22 cellular contexts compared by ENCODE assay signal in the genomic region with DNA sequence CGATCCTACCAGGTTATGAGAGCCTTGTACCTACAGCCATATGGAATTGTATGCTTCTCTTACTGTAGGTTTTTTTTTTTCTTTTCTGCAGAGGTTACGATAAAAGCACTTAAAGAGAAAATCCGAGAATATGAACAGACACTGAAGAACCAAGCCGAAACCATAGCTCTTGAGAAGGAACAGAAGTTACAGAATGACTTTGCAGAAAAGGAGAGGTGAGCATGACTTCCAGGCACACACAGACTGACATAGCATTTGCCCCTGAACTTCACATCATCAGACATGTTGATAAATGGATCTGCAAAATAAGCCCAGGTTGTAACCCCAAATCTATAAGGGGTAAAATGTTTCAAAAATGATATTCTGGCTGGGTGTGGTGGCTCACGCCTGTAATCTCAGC.
DNase-seq lines count a peak whose midpoint lies in the region; ATAC-seq and TF ChIP-seq lines count a peak whose summit lies in the region.
"Had no signal": no experiment of that assay in that cellular context is flagged by ENCODE, and none has a peak within 500 bp of the region (broad histone marks: within the 10 kb centered on the region; RNA-seq: fewer than 3 reads in every experiment).

No MANE protein-coding gene starts in this region.

- H3K27ac ChIP-seq in coronary artery, result no peak overlapping the region
- H3K27ac ChIP-seq: 22Rv1; BLaER1 treated with 17β-estradiol and CSF1 and Interleukin-3, amounts not matched to agents 10 nM and 100 nM; GM23248 had no signal

- TF ChIP-seq CTCF in coronary artery (IDR thresholded peaks at IDR 0.05), result no peak

- no peaks in the 10 kb centered on the region for H3K27me3 Mint-ChIP-seq in activated naive CD8-positive, alpha-beta T cell treated with anti-CD3 and anti-CD28 coated beads, Interleukin-2, amount 10 ng/mL, durations not matched to agents 7 days and 5 days
- H3K27me3 Mint-ChIP-seq in activated naive CD8-positive, alpha-beta T cell treated with anti-CD3 and anti-CD28 coated beads, Interleukin-2, amount 50 U/mL, for 24 hours, result no peaks in the 10 kb centered on the region
- H3K27me3 Mint-ChIP-seq in activated T-helper 17 cell treated with anti-CD3 and anti-CD28 coated beads, Interleukin-2, amount 50 U/mL, for 72 hours, result no peaks in the 10 kb centered on the region
- H3K27me3 Mint-ChIP-seq: CD4-positive, alpha-beta T cell; CD8-positive, alpha-beta memory T cell had no signal

- peaks cover 9% of the 10 kb centered on the region for H3K36me3 Mint-ChIP-seq in activated naive CD8-positive, alpha-beta T cell treated with anti-CD3 and anti-CD28 coated beads, Interleukin-2, amount 10 ng/mL, durations not matched to agents 7 days and 5 days
- H3K36me3 Mint-ChIP-seq in activated naive CD8-positive, alpha-beta T cell treated with anti-CD3 and anti-CD28 coated beads, Interleukin-2, amount 50 U/mL, for 24 hours (ENCODE audit: low read depth), result no peaks in the 10 kb centered on the region
- peaks cover 33% of the 10 kb centered on the region for H3K36me3 Mint-ChIP-seq in activated T-helper 17 cell treated with anti-CD3 and anti-CD28 coated beads, Interleukin-2, amount 50 U/mL, for 72 hours (ENCODE audit: low read depth)

- H3K9me3 Mint-ChIP-seq in activated naive CD8-positive, alpha-beta T cell treated with anti-CD3 and anti-CD28 coated beads, Interleukin-2, amount 10 ng/mL, durations not matched to agents 7 days and 5 days, result no peaks in the 10 kb centered on the region
- H3K9me3 Mint-ChIP-seq in activated naive CD8-positive, alpha-beta T cell treated with anti-CD3 and anti-CD28 coated beads, Interleukin-2, amount 50 U/mL, for 24 hours, result no peaks in the 10 kb centered on the region
- no peaks in the 10 kb centered on the region for H3K9me3 Mint-ChIP-seq in activated T-helper 17 cell treated with anti-CD3 and anti-CD28 coated beads, Interleukin-2, amount 50 U/mL, for 72 hours
- H3K9me3 Mint-ChIP-seq: CD14-positive monocyte; CD4-positive, alpha-beta T cell; CD8-positive, alpha-beta memory T cell; H9 had no signal

- no peak overlapping the region for H3K4me3 Mint-ChIP-seq in activated naive CD8-positive, alpha-beta T cell treated with anti-CD3 and anti-CD28 coated beads, Interleukin-2, amount 10 ng/mL, durations not matched to agents 7 days and 5 days
- H3K4me3 Mint-ChIP-seq in activated naive CD8-positive, alpha-beta T cell treated with anti-CD3 and anti-CD28 coated beads, Interleukin-2, amount 50 U/mL, for 24 hours, result no peak overlapping the region
- no peak overlapping the region for H3K4me3 Mint-ChIP-seq in activated T-helper 17 cell treated with anti-CD3 and anti-CD28 coated beads, Interleukin-2, amount 50 U/mL, for 72 hours
- H3K4me3 Mint-ChIP-seq: CD14-positive monocyte; CD4-positive, alpha-beta T cell; CD8-positive, alpha-beta memory T cell; H9 had no signal

- H3K27ac Mint-ChIP-seq in activated naive CD8-positive, alpha-beta T cell treated with anti-CD3 and anti-CD28 coated beads, Interleukin-2, amount 10 ng/mL, durations not matched to agents 7 days and 5 days, result peak overlapping the region; percentile 14
- no peak overlapping the region for H3K27ac Mint-ChIP-seq in activated naive CD8-positive, alpha-beta T cell treated with anti-CD3 and anti-CD28 coated beads, Interleukin-2, amount 50 U/mL, for 24 hours
- peak overlapping the region; percentile 17 for H3K27ac Mint-ChIP-seq in activated T-helper 17 cell treated with anti-CD3 and anti-CD28 coated beads, Interleukin-2, amount 50 U/mL, for 72 hours
- H3K27ac Mint-ChIP-seq: CD4-positive, alpha-beta T cell had no signal

- POLR2A ChIA-PET in activated naive CD8-positive, alpha-beta T cell treated with anti-CD3 and anti-CD28 coated beads, Interleukin-2, amount 10 ng/mL, durations not matched to agents 7 days and 5 days (lab: Charles Lee), result no interaction called here

- no peak overlapping the region for H3K4me3 ChIP-seq in coronary artery
- H3K4me3 ChIP-seq: BLaER1 treated with 17β-estradiol and CSF1 and Interleukin-3, amounts not matched to agents 10 nM and 100 nM; GM23248 had no signal

- no peak for ATAC-seq in activated naive CD8-positive, alpha-beta T cell treated with anti-CD3 and anti-CD28 coated beads, Interleukin-2, amount 10 ng/mL, durations not matched to agents 7 days and 5 days (ENCODE audit: low read depth)
- ATAC-seq in activated naive CD8-positive, alpha-beta T cell treated with anti-CD3 and anti-CD28 coated beads, Interleukin-2, amount 50 U/mL, for 24 hours, result no peak
- ATAC-seq in activated T-helper 17 cell treated with anti-CD3 and anti-CD28 coated beads, Interleukin-2, amount 50 U/mL, for 72 hours (replicated peaks), result no peak
- no peak for ATAC-seq in HG03159 (IDR thresholded peaks at IDR 0.05; ENCODE audit: unreplicated experiment)
- ATAC-seq in GM21423 (IDR thresholded peaks at IDR 0.05; ENCODE audit: unreplicated experiment), result no peak
- ATAC-seq: HCT116 had no signal

- no peaks in the 10 kb centered on the region for H3K4me1 Mint-ChIP-seq in activated naive CD8-positive, alpha-beta T cell treated with anti-CD3 and anti-CD28 coated beads, Interleukin-2, amount 10 ng/mL, durations not matched to agents 7 days and 5 days
- H3K4me1 Mint-ChIP-seq in activated naive CD8-positive, alpha-beta T cell treated with anti-CD3 and anti-CD28 coated beads, Interleukin-2, amount 50 U/mL, for 24 hours, result no peaks in the 10 kb centered on the region
- no peaks in the 10 kb centered on the region for H3K4me1 Mint-ChIP-seq in activated T-helper 17 cell treated with anti-CD3 and anti-CD28 coated beads, Interleukin-2, amount 50 U/mL, for 72 hours
- H3K4me1 Mint-ChIP-seq: CD14-positive monocyte; CD8-positive, alpha-beta memory T cell had no signal

- DNase-seq in activated naive CD8-positive, alpha-beta T cell treated with anti-CD3 and anti-CD28 coated beads, Interleukin-2, amount 10 ng/mL, durations not matched to agents 7 days and 5 days, result no peak
- no peak for DNase-seq in activated naive CD8-positive, alpha-beta T cell treated with anti-CD3 and anti-CD28 coated beads, Interleukin-2, amount 50 U/mL, for 24 hours
- peak; percentile 8 for DNase-seq in coronary artery (ENCODE audit: low spot score)
- no peak for DNase-seq in NCI-H1092 (lab: John Stamatoyannopoulos, UW)
- DNase-seq: ACHN; AML-193; BE2C; CD4-positive, alpha-beta T cell; CD8-positive, alpha-beta memory T cell; DMS 273 treated with DMSO at 0.1 percent for 48 hours; DMS79; EL; GDM1; GM23248; H9 had no signal
